15 cellular contexts compared by ENCODE assay signal in the genomic region with DNA sequence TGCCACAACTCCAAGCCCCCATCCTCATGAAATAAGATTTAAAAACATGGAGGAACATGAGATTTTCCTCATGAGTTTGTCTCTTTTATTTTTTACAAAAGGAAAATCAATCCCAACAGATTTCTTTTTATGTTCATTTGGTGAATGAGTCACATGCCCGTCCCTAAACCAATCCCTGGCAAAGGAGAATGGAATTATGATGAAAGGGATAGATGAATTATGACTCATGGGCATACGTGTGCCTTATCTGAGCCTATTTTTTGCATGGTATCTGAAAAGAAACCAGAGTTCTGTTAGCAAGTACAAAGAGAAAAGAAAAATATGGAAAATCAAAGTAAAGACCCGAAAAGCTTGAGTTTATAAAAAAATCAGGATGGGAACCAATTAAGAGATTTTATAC.
"Had no signal": no experiment of that assay in that cellular context is flagged by ENCODE, and none has a peak within 500 bp of the region (broad histone marks: within the 10 kb centered on the region; RNA-seq: fewer than 3 reads in every experiment).

No MANE protein-coding gene starts in this region.

- H3K27ac ChIP-seq: coronary artery, esophagus muscularis mucosa, left ventricle myocardium inferior, pancreas had no signal

- H3K36me3 Mint-ChIP-seq: activated naive CD4-positive, alpha-beta T cell treated with anti-CD3 and anti-CD28 coated beads, Interleukin-2, amount 10 ng/mL, durations not matched to agents 7 days and 5 days; memory B cell; type B pancreatic cell had no signal

- H3K27ac Mint-ChIP-seq: activated naive CD4-positive, alpha-beta T cell treated with anti-CD3 and anti-CD28 coated beads, Interleukin-2, amount 10 ng/mL, durations not matched to agents 7 days and 5 days; activated T-cell treated with anti-CD3 and anti-CD28 coated beads, Interleukin-2, amount 50 U/mL, for 24 hours; memory B cell; naive thymus-derived CD8-positive, alpha-beta T cell; stimulated activated naive CD8-positive, alpha-beta T cell treated with anti-CD3 and anti-CD28 coated beads, Interleukin-15, amount 100 ng/mL, for 72 hours; T-helper 2 cell treated with Interferon-gamma antibody and Interleukin-4, amounts not matched to agents 5 μg/mL and 100 μg/mL, for 36 hours; type B pancreatic cell had no signal

- H3K4me1 Mint-ChIP-seq: activated naive CD4-positive, alpha-beta T cell treated with anti-CD3 and anti-CD28 coated beads, Interleukin-2, amount 10 ng/mL, durations not matched to agents 7 days and 5 days; memory B cell; naive thymus-derived CD8-positive, alpha-beta T cell; stimulated activated naive CD8-positive, alpha-beta T cell treated with anti-CD3 and anti-CD28 coated beads, Interleukin-15, amount 100 ng/mL, for 72 hours had no signal

- H3K4me3 ChIP-seq: coronary artery, esophagus muscularis mucosa, left ventricle myocardium inferior, mucosa of descending colon, pancreas had no signal

- H3K27me3 ChIP-seq: pancreas had no signal

- H3K36me3 ChIP-seq: esophagus muscularis mucosa, left ventricle myocardium inferior, pancreas had no signal

- H3K27me3 Mint-ChIP-seq: type B pancreatic cell had no signal

- ATAC-seq: mucosa of descending colon; naive thymus-derived CD8-positive, alpha-beta T cell; pancreas; sciatic nerve; stimulated activated naive CD8-positive, alpha-beta T cell treated with anti-CD3 and anti-CD28 coated beads, Interleukin-15, amount 100 ng/mL, for 72 hours had no signal

- H3K4me1 ChIP-seq: esophagus muscularis mucosa, left ventricle myocardium inferior, pancreas had no signal

- H3K9me3 Mint-ChIP-seq: activated naive CD4-positive, alpha-beta T cell treated with anti-CD3 and anti-CD28 coated beads, Interleukin-2, amount 10 ng/mL, durations not matched to agents 7 days and 5 days; stimulated activated naive CD8-positive, alpha-beta T cell treated with anti-CD3 and anti-CD28 coated beads, Interleukin-15, amount 100 ng/mL, for 72 hours; type B pancreatic cell had no signal

- H3K9me3 ChIP-seq: esophagus muscularis mucosa, left ventricle myocardium inferior, mucosa of descending colon, pancreas had no signal

- H3K4me3 Mint-ChIP-seq: activated naive CD4-positive, alpha-beta T cell treated with anti-CD3 and anti-CD28 coated beads, Interleukin-2, amount 10 ng/mL, durations not matched to agents 7 days and 5 days; activated T-cell treated with anti-CD3 and anti-CD28 coated beads, Interleukin-2, amount 50 U/mL, for 24 hours; memory B cell; naive thymus-derived CD8-positive, alpha-beta T cell; stimulated activated naive CD8-positive, alpha-beta T cell treated with anti-CD3 and anti-CD28 coated beads, Interleukin-15, amount 100 ng/mL, for 72 hours; T-helper 2 cell treated with Interferon-gamma antibody and Interleukin-4, amounts not matched to agents 5 μg/mL and 100 μg/mL, for 36 hours; type B pancreatic cell had no signal

- DNase-seq: activated naive CD4-positive, alpha-beta T cell treated with anti-CD3 and anti-CD28 coated beads, Interleukin-2, amount 10 ng/mL, durations not matched to agents 7 days and 5 days; activated T-cell treated with anti-CD3 and anti-CD28 coated beads, Interleukin-2, amount 50 U/mL, for 24 hours; central memory CD4-positive, alpha-beta T cell; foreskin fibroblast; left ventricle myocardium inferior; mucosa of descending colon; naive thymus-derived CD8-positive, alpha-beta T cell; pancreas; stimulated activated naive CD8-positive, alpha-beta T cell treated with anti-CD3 and anti-CD28 coated beads, Interleukin-15, amount 100 ng/mL, for 72 hours had no signal

- FAIRE-seq: pancreas had no signal
